11 cellular contexts compared by ENCODE assay signal in genomic region chr12:109358154-109358869, GRCh38. TPM values are rescaled to one million over a fixed set of nuclear protein-coding genes. Genes with fewer than 3 reads are reported as not detected.
DNase-seq lines count a peak whose midpoint lies in the region; ATAC-seq, FAIRE-seq and TF ChIP-seq lines count a peak whose summit lies in the region.
"Had no signal": no experiment of that assay in that cellular context is flagged by ENCODE, and none has a peak within 500 bp of the region (broad histone marks: within the 10 kb centered on the region; RNA-seq: fewer than 3 reads in every experiment).

No MANE protein-coding gene starts in this region.

- no peak for TF ChIP-seq CTCF in OCI-LY7 (conservative IDR thresholded peaks at IDR 0.05; ENCODE audit: low read length)

- no peak overlapping the region for H2AFZ ChIP-seq in OCI-LY7 (ENCODE audit: low read length)

- no TSS peak for BruUV-seq in OCI-LY7 (replicated peaks; lab: Mats Ljungman, UMichigan)

- peak overlapping the region; percentile 34 for H3K4me2 ChIP-seq in OCI-LY7 (ENCODE audit: low read length)

- TF ChIP-seq POLR2A in GM12891 (IDR thresholded peaks at IDR 0.05; ENCODE audit: low read depth, low read length) = no peak

- H4K20me1 ChIP-seq in OCI-LY7 (ENCODE audit: insufficient read depth, low read length) = no peaks in the 10 kb centered on the region

- POLR2A ChIA-PET in OCI-LY7 (lab: Charles Lee) = no interaction called here

- no peaks in the 10 kb centered on the region for H3K4me1 ChIP-seq in OCI-LY7 (ENCODE audit: insufficient read depth, low read length, poor library complexity, severe bottlenecking)
- H3K4me1 ChIP-seq: right atrium auricular region had no signal

- no peaks in the 10 kb centered on the region for H3K9me3 ChIP-seq in OCI-LY7 (ENCODE audit: low read length)
- H3K9me3 ChIP-seq: right atrium auricular region had no signal

- no peaks in the 10 kb centered on the region for H3K79me2 ChIP-seq in OCI-LY7 (ENCODE audit: insufficient read depth, low read depth, low read length)

- DNase-seq in GM12891 (ENCODE audit: insufficient read length, low spot score) = peak; percentile 6
- DNase-seq in OCI-LY7 (ENCODE audit: low spot score) = no peak
- no peak for DNase-seq in left lobe of liver (ENCODE audit: low spot score)
- no peak for DNase-seq in HCEC 1CT
- DNase-seq in NCI-H1417 treated with DMSO at 0.1 percent for 48 hours (lab: John Stamatoyannopoulos, UW) = no peak
- no peak for DNase-seq in NCI-H187 treated with DMSO at 0.1 percent for 48 hours (lab: John Stamatoyannopoulos, UW)
- DNase-seq in NCI-H510A (lab: John Stamatoyannopoulos, UW) = no peak

- no peak overlapping the region for H3K4me3 ChIP-seq in OCI-LY7 (ENCODE audit: low read depth, low read length, poor library complexity, severe bottlenecking)
- H3K4me3 ChIP-seq: right atrium auricular region had no signal

- H3K27ac ChIP-seq in OCI-LY7 (ENCODE audit: low read depth, low read length, poor library complexity, severe bottlenecking) = no peak overlapping the region
- H3K27ac ChIP-seq: right atrium auricular region had no signal

- FAIRE-seq in GM12891 (lab: Jason Lieb, UNC) = no peak

- intact Hi-C loops in OCI-LY7 (cut with micrococcal nuclease; ENCODE audit: unreplicated experiment) = no loop called here

- ATAC-seq in GM21717 (IDR thresholded peaks at IDR 0.05; ENCODE audit: unreplicated experiment) (peak; percentile 80), left lobe of liver (peak; percentile 21)

- CTCF ChIA-PET in OCI-LY7 (lab: Charles Lee; ENCODE audit: unreplicated experiment) = no interaction called here

- no peaks in the 10 kb centered on the region for H3K36me3 ChIP-seq in OCI-LY7 (ENCODE audit: insufficient read depth, low read length)
- H3K36me3 ChIP-seq: right atrium auricular region had no signal

- H3K9me2 ChIP-seq in OCI-LY7 (ENCODE audit: insufficient read depth, low read length) = no peaks in the 10 kb centered on the region

TF ChIP-seq in GM12891, 5 proteins besides CTCF, POLR2A, EP300 and RAD21:
- TF ChIP-seq PAX5 (IDR thresholded peaks at IDR 0.05; ENCODE audit: insufficient read depth, low read length, severe bottlenecking) (no peak), POU2F2 (IDR thresholded peaks at IDR 0.05; ENCODE audit: low read depth, low read length) (no peak), SPI1 (IDR thresholded peaks at IDR 0.05; ENCODE audit: low read depth, low read length) (peak; percentile 34; the same call in 1 of the 2 replicates), POLR2AphosphoS5 (IDR thresholded peaks at IDR 0.05; ENCODE audit: low read depth, low read length) (no peak), TAF1 (IDR thresholded peaks at IDR 0.05; ENCODE audit: low read depth, low read length) (no peak)

RNA-seq across cellular contexts. Expression of gene MYO1H, which starts 10.6 kb away (rescaled TPM):
- 0.05 TPM for polyA plus RNA-seq in GM12891 (2012; ENCODE audit: low read depth, missing spikeins)
- total RNA-seq in OCI-LY7 (2014; rRNA removed; shearing (Covaris generic)) = 0.28 and 5.4 TPM in 2 replicates
- 0.11 and 0.59 TPM in 2 replicates for total RNA-seq in OCI-LY7 (2022)
- not detected for total RNA-seq in left lobe of liver
- total RNA-seq: activated CD8-positive, alpha-beta memory T cell treated with anti-CD3 and anti-CD28 coated beads for 36 hours; fibroblast of lung had no signal

RNA-seq across cellular contexts. Expression of gene FOXN4, which starts 49.2 kb away (rescaled TPM):
- not detected for polyA plus RNA-seq in GM12891 (2012; ENCODE audit: low read depth, missing spikeins)
- total RNA-seq in OCI-LY7 (2014; rRNA removed; shearing (Covaris generic)) = 2.7 and 4.3 TPM in 2 replicates
- total RNA-seq in OCI-LY7 (2022) = 4.5 and 5.1 TPM in 2 replicates
- total RNA-seq in left lobe of liver = 0.10 TPM
- total RNA-seq: activated CD8-positive, alpha-beta memory T cell treated with anti-CD3 and anti-CD28 coated beads for 36 hours; fibroblast of lung; right atrium auricular region had no signal
- polyA plus RNA-seq: fibroblast of lung had no signal
